In the genomic region with DNA sequence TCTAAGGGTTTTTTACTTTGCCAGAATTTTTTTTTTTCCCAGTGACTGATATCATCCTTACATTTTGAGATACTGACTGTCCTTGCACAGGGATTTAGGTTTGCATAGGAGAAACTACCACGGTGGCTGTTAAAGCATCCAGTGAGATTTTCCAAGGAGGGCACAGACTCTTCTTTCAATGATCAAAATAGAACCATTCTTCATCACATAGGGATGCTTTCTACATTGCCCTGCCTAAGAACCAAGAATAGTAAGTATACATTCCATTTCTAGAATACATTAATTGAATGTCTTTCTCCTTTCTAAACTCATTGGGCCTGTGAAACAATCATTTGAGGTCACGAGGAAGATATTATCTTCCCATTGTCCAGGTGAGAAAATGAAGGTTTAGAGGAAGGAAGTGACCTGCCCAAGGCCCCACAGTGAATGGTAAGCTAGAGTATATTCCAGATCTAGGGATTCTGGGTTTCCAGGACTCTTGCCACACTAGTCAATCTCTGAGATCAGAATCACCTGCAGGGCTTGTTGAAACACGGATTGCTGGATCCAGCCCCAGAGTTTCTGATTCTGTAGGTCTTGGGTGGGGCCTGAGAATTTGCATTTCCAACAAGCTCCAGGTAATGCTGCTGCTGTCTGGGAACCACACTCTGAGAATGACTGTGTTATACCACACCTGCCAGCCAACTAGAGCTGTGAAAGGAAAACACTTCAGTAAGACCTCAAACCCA, we compare ENCODE assay signal across 1 cellular context.
TF ChIP-seq lines count a peak whose summit lies in the region.

No MANE protein-coding gene starts in this region.

TF ChIP-seq in HepG2, 621 proteins besides CTCF, POLR2A, EP300 and RAD21:
- no peak for TF ChIP-seq RFXANK (CRISPR knock-in tag; IDR thresholded peaks at IDR 0.05)
- no peak for TF ChIP-seq CEBPB (IDR thresholded peaks at IDR 0.05; ENCODE audit: borderline replicate concordance, low read depth, low read length)
- no peak for TF ChIP-seq ZNF629 (CRISPR knock-in tag; conservative IDR thresholded peaks at IDR 0.05)
- TF ChIP-seq, protein P1, sequence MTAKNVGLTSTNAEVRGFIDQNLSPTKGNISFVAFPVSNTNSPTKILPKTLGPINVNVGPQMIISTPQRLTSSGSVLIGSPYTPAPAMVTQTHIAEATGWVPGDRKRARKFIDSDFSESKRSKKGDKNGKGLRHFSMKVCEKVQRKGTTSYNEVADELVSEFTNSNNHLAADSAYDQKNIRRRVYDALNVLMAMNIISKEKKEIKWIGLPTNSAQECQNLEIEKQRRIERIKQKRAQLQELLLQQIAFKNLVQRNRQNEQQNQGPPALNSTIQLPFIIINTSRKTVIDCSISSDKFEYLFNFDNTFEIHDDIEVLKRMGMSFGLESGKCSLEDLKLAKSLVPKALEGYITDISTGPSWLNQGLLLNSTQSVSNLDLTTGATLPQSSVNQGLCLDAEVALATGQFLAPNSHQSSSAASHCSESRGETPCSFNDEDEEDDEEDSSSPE (CRISPR knock-in tag; IDR thresholded peaks at IDR 0.05) = no peak
- TF ChIP-seq MZF1 (CRISPR knock-in tag; IDR thresholded peaks at IDR 0.05; ENCODE audit: borderline replicate concordance) = no peak
- no peak for TF ChIP-seq ZNF205 (CRISPR knock-in tag; IDR thresholded peaks at IDR 0.05)
- TF ChIP-seq KLF15 (CRISPR knock-in tag; IDR thresholded peaks at IDR 0.05; ENCODE audit: borderline replicate concordance) = no peak
